In genomic region chr6:64727075-64727474, GRCh38 we compare ENCODE assay signal across 8 cellular contexts.
"Had no signal": no experiment of that assay in that cellular context is flagged by ENCODE, and none has a peak within 500 bp of the region (broad histone marks: within the 10 kb centered on the region; RNA-seq: fewer than 3 reads in every experiment).

No MANE protein-coding gene starts in this region.

- DNase-seq: GDM1, GF-D8 had no signal

- ATAC-seq: GM12878 had no signal

- FAIRE-seq: G401.6, GM12878, GM12891, GM12892, GM18507, GM19239 had no signal

- H3K4me3 ChIP-seq: GM12878 had no signal
